In genomic region chr20:61979701-61980635, GRCh38 we compare ENCODE assay signal across 29 cellular contexts.
"Had no signal": no experiment of that assay in that cellular context is flagged by ENCODE, and none has a peak within 500 bp of the region (broad histone marks: within the 10 kb centered on the region; RNA-seq: fewer than 3 reads in every experiment).

No MANE protein-coding gene starts in this region.

- H3K4me1 ChIP-seq: colonic mucosa, esophagus squamous epithelium, pancreas, prostate gland had no signal

- H3K9me3 ChIP-seq: colonic mucosa, esophagus squamous epithelium, heart right ventricle, mucosa of descending colon, pancreas, prostate gland, thoracic aorta had no signal

- H3K4me3 Mint-ChIP-seq: activated CD4-positive, alpha-beta memory T cell treated with anti-CD3 and anti-CD28 coated beads for 36 hours; activated CD4-positive, alpha-beta T cell treated with anti-CD3 and anti-CD28 coated beads, Interleukin-2, amount 10 ng/mL, durations not matched to agents 24 days and 14 days; activated naive CD4-positive, alpha-beta T cell treated with anti-CD3 and anti-CD28 coated beads, Interleukin-2, amount 50 U/mL, for 24 hours; activated T-helper 1 cell treated with anti-CD3 and anti-CD28 coated beads, Interleukin-12 subunit alpha, Interleukin-12 subunit beta, Interleukin-2, Interleukin-4 antibody, amounts not matched to agents 30 ng/mL and 10 ng/mL and 1 ng/mL, durations not matched to agents 14 hours and 24 hours and 36 hours; nephron; stimulated activated naive CD8-positive, alpha-beta T cell treated with anti-CD3 and anti-CD28 coated beads, Interleukin-15, Interleukin-2, amounts not matched to agents 100 ng/mL and 50 ng/mL, for 24 hours; type B pancreatic cell had no signal

- H3K4me3 ChIP-seq: colonic mucosa, esophagus squamous epithelium, heart right ventricle, lung, mucosa of descending colon, pancreas, prostate gland, thoracic aorta had no signal

- H3K27ac ChIP-seq: colonic mucosa, epithelial cell of prostate, esophagus squamous epithelium, heart right ventricle, pancreas, prostate gland, thoracic aorta, WERI-Rb-1 had no signal

- H3K9me3 Mint-ChIP-seq: activated naive CD4-positive, alpha-beta T cell treated with anti-CD3 and anti-CD28 coated beads, Interleukin-2, amount 50 U/mL, for 24 hours; nephron; stimulated activated naive CD8-positive, alpha-beta T cell treated with anti-CD3 and anti-CD28 coated beads, Interleukin-15, Interleukin-2, amounts not matched to agents 100 ng/mL and 50 ng/mL, for 24 hours; type B pancreatic cell had no signal

- H3K4me1 Mint-ChIP-seq: nephron had no signal

- H3K36me3 ChIP-seq: colonic mucosa, prostate gland had no signal

- DNase-seq: activated CD4-positive, alpha-beta T cell treated with anti-CD3 and anti-CD28 coated beads, Interleukin-2, amount 10 ng/mL, durations not matched to agents 24 days and 14 days; activated CD4-positive, CD25-positive, alpha-beta regulatory T cell treated with anti-CD3 and anti-CD28 coated beads, Interleukin-2, amount 50 U/mL, for 72 hours; activated CD8-positive, alpha-beta memory T cell treated with anti-CD3 and anti-CD28 coated beads, Interleukin-2, amount 50 U/mL, for 4 hours; activated gamma-delta T cell treated with Interleukin-2 at 50 U/mL for 16 hours; activated T-cell treated with anti-CD3 and anti-CD28 coated beads, Interleukin-2, amount 50 U/mL, for 1 hour; anterior cingulate cortex; colonic mucosa; effector CD8-positive, alpha-beta T cell; esophagus squamous epithelium; foreskin melanocyte; stimulated activated CD4-positive, alpha-beta T cell treated with anti-CD3 and anti-CD28 coated beads, Interleukin-2, amount 100 ng/mL, for 48 hours; T-helper 9 cell; WERI-Rb-1 had no signal

- H3K27ac Mint-ChIP-seq: activated CD4-positive, alpha-beta memory T cell treated with anti-CD3 and anti-CD28 coated beads for 36 hours; activated CD4-positive, alpha-beta T cell treated with anti-CD3 and anti-CD28 coated beads, Interleukin-2, amount 10 ng/mL, durations not matched to agents 24 days and 14 days; activated naive CD4-positive, alpha-beta T cell treated with anti-CD3 and anti-CD28 coated beads, Interleukin-2, amount 50 U/mL, for 24 hours; activated T-helper 1 cell treated with anti-CD3 and anti-CD28 coated beads, Interleukin-12 subunit alpha, Interleukin-12 subunit beta, Interleukin-2, Interleukin-4 antibody, amounts not matched to agents 30 ng/mL and 10 ng/mL and 1 ng/mL, durations not matched to agents 14 hours and 24 hours and 36 hours; nephron; stimulated activated naive CD8-positive, alpha-beta T cell treated with anti-CD3 and anti-CD28 coated beads, Interleukin-15, Interleukin-2, amounts not matched to agents 100 ng/mL and 50 ng/mL, for 24 hours; type B pancreatic cell had no signal

- H3K27me3 Mint-ChIP-seq: activated CD4-positive, alpha-beta memory T cell treated with anti-CD3 and anti-CD28 coated beads for 36 hours; activated CD4-positive, alpha-beta T cell treated with anti-CD3 and anti-CD28 coated beads, Interleukin-2, amount 10 ng/mL, durations not matched to agents 24 days and 14 days; activated naive CD4-positive, alpha-beta T cell treated with anti-CD3 and anti-CD28 coated beads, Interleukin-2, amount 50 U/mL, for 24 hours; stimulated activated naive CD8-positive, alpha-beta T cell treated with anti-CD3 and anti-CD28 coated beads, Interleukin-15, Interleukin-2, amounts not matched to agents 100 ng/mL and 50 ng/mL, for 24 hours; type B pancreatic cell had no signal

- FAIRE-seq: bronchial epithelial cell, endometrium, pancreas, TTC549 had no signal

- H3K27me3 ChIP-seq: colonic mucosa, esophagus squamous epithelium, heart right ventricle, pancreas had no signal
